8 cellular contexts compared by ENCODE assay signal in the genomic region with DNA sequence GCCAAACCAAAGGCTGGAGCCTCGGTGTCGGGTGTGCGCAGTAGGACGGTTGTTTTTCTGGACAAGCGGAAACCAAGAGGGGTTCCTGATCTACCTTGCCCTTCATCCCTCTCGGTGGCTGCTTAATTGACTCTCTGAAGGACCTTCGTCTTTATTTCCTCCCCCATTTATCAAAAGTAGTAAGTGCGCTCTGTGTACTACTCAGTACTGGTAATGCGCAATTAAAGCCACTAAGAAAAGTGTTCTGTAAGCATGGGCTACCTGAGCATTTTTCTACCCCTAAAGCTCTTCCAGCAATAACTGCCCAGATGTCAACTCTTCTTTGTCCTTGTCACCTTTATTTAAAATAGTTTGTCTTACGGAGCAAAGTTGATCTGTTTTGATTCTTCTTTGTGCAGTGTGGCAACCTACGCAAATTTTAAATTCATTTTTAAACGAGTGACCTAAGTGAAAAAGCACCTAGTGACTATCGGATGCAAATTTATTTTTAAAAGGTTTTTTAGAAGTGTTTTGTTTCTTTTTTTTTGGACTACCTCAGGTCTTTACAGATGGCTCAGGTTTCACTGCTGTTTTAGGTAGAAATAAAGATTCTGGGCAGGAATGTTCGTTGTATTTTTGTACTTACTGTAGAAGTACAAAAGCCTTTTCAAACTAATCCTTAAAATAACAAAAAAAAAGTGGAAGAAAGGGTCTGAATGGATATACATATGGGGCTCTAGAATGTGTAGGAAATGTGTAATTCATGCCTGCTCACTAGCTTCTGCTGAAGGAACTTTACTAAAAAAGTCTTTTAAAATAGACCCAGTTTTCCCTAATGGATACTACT.
DNase-seq lines count a peak whose midpoint lies in the region; ATAC-seq and TF ChIP-seq lines count a peak whose summit lies in the region.

No MANE protein-coding gene starts in this region.

- H3K4me1 ChIP-seq in KMS-11 (ENCODE audit: low read depth, poor library complexity, severe bottlenecking) (peaks cover 59% of the 10 kb centered on the region), mucosa of stomach (ENCODE audit: control insufficient read depth, insufficient read depth, low read length) (peaks cover 6% of the 10 kb centered on the region)

- H2AFZ ChIP-seq in KMS-11 (ENCODE audit: low read depth), result no peak overlapping the region

- TF ChIP-seq CTCF in GM06990 (IDR thresholded peaks at IDR 0.05; ENCODE audit: insufficient read depth, low read length, poor library complexity, severe bottlenecking) (no peak), KMS-11 (conservative IDR thresholded peaks at IDR 0.05; ENCODE audit: low read depth, low read length) (no peak), cardiac fibroblast (IDR thresholded peaks at IDR 0.05; ENCODE audit: low read depth, low read length) (no peak)

- peak overlapping the region; percentile 96 for H3K27ac ChIP-seq in KMS-11

- H3K4me2 ChIP-seq in KMS-11, result peak overlapping the region; percentile 84

- no peaks in the 10 kb centered on the region for H3K9me3 ChIP-seq in mucosa of stomach (ENCODE audit: control insufficient read depth, low read length)

- H3K36me3 ChIP-seq in GM06990 (ENCODE audit: control insufficient read depth, insufficient read depth, low read length) (no peaks in the 10 kb centered on the region), KMS-11 (ENCODE audit: insufficient read depth) (no peaks in the 10 kb centered on the region), mucosa of stomach (ENCODE audit: control insufficient read depth, insufficient read depth, low read length) (no peaks in the 10 kb centered on the region)

- peaks cover 14% of the 10 kb centered on the region for H4K20me1 ChIP-seq in KMS-11 (ENCODE audit: insufficient read depth)

- H3K79me2 ChIP-seq in KMS-11 (ENCODE audit: insufficient read depth, low read depth), result peaks cover 97% of the 10 kb centered on the region

- DNase-seq in GM06990 (ENCODE audit: extremely low read depth, insufficient read length), result no peak
- no peak for DNase-seq in cardiac fibroblast (ENCODE audit: low read depth in 2 of 2)
- DNase-seq in NCI-H1694 (lab: John Stamatoyannopoulos, UW), result no peak
- no peak for DNase-seq in NCI-H1092 treated with DMSO at 0.1 percent for 48 hours (lab: John Stamatoyannopoulos, UW)

- ATAC-seq in GM18517 (IDR thresholded peaks at IDR 0.05; ENCODE audit: unreplicated experiment), result no peak
- no peak for ATAC-seq in GM21367 (IDR thresholded peaks at IDR 0.05; ENCODE audit: unreplicated experiment)

- H3K4me3 ChIP-seq in GM06990 (replicated peaks; ENCODE audit: low read depth, low read length), result peak overlapping the region; percentile 91
- H3K4me3 ChIP-seq in KMS-11 (IDR thresholded peaks at IDR 0.05; ENCODE audit: insufficient read depth, low read depth, low read length), result peak overlapping the region; percentile 29
- peak overlapping the region; percentile 60 to 81 for H3K4me3 ChIP-seq in cardiac fibroblast (replicated peaks in 1 of 2; ENCODE audit: low read depth in 2 of 2, low read length in 2 of 2)
- H3K4me3 ChIP-seq in mucosa of stomach (ENCODE audit: low read length), result peak overlapping the region; percentile 38

- no peaks in the 10 kb centered on the region for H3K27me3 ChIP-seq in GM06990 (replicated peaks; ENCODE audit: control insufficient read depth, insufficient read depth, low read length)
- no peaks in the 10 kb centered on the region for H3K27me3 ChIP-seq in KMS-11 (ENCODE audit: insufficient read depth, low read depth)
- H3K27me3 ChIP-seq in mucosa of stomach (ENCODE audit: control insufficient read depth, insufficient read depth, low read length), result peaks cover 3% of the 10 kb centered on the region

- H3K9ac ChIP-seq in KMS-11 (peak overlapping the region; percentile 97), mucosa of stomach (ENCODE audit: low read length) (peak overlapping the region; percentile 78)

Comparison
In these comparisons a context has a peak if more than half of its experiments do, and no peak if none do; other contexts are left out.
1. H3K4me3 ChIP-seq: peak in every context shown above with its lines; median percentile 91 in GM06990; 70 in cardiac fibroblast; 38 in mucosa of stomach; 29 in KMS-11.